1 cellular context compared by ENCODE assay signal in the genomic region with DNA sequence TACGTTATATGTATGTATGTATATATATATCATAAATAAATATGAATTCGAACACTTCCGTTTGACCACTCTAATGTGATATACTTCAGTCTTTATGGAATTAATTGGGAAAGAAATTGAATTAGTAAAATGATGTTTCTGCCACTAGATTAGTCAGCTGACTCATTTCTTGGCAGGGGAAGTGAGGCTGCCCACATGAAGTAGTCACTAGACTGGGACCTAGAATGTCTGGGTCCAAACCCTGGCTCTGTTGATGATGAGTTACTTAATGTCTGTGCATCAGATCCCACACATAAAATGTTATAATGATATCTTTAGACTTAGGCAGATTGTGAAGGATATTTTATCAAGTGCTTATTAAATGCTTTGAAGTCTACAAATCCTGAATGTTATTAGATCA.
TF ChIP-seq lines count a peak whose summit lies in the region.

No MANE protein-coding gene starts in this region.

TF ChIP-seq in WTC11, 78 proteins besides CTCF, POLR2A, EP300 and RAD21 (continued from another document):
- no peak for TF ChIP-seq FOXP4 (CRISPR knock-in tag; IDR thresholded peaks at IDR 0.05)
